12 cellular contexts compared by ENCODE assay signal in genomic region chr4:164997324-164997723, GRCh38. TPM values are rescaled to one million over a fixed set of nuclear protein-coding genes. Genes with fewer than 3 reads are reported as not detected.
DNase-seq lines count a peak whose midpoint lies in the region; ATAC-seq and TF ChIP-seq lines count a peak whose summit lies in the region.
"Had no signal": no experiment of that assay in that cellular context is flagged by ENCODE, and none has a peak within 500 bp of the region (broad histone marks: within the 10 kb centered on the region; RNA-seq: fewer than 3 reads in every experiment).

No MANE protein-coding gene starts in this region.

- peaks cover 10% of the 10 kb centered on the region for H3K27me3 ChIP-seq in endodermal cell (ENCODE audit: control insufficient read depth, insufficient read depth, low read length, poor library complexity, severe bottlenecking)
- peaks cover 19% of the 10 kb centered on the region for H3K27me3 ChIP-seq in left ventricle myocardium inferior (ENCODE audit: low read depth)

- H3K4me3 ChIP-seq in AG10803 (ENCODE audit: low read length) = no peak overlapping the region
- no peak overlapping the region for H3K4me3 ChIP-seq in endodermal cell (ENCODE audit: low read length)
- H3K4me3 ChIP-seq in left ventricle myocardium inferior = no peak overlapping the region
- H3K4me3 ChIP-seq: smooth muscle cell had no signal

- peak; percentile 38 for TF ChIP-seq CTCF in AG10803 (conservative IDR thresholded peaks at IDR 0.05; ENCODE audit: low read length)
- peak; percentile 3 for TF ChIP-seq CTCF in GM20000 (IDR thresholded peaks at IDR 0.05; ENCODE audit: extremely low read depth, missing control alignments)
- peak; percentile 42 for TF ChIP-seq CTCF in endodermal cell (conservative IDR thresholded peaks at IDR 0.05)
- TF ChIP-seq CTCF in left ventricle myocardium inferior (IDR thresholded peaks at IDR 0.05; ENCODE audit: borderline replicate concordance) = no peak

- H3K27ac Mint-ChIP-seq in endodermal cell = no peak overlapping the region
- H3K27ac Mint-ChIP-seq: activated T-cell treated with anti-CD3 and anti-CD28 coated beads, Interleukin-2, amount 50 U/mL, for 72 hours had no signal

- intact Hi-C loops in left ventricle myocardium inferior (cut with micrococcal nuclease) = no loop called here

- no peaks in the 10 kb centered on the region for H3K9me3 Mint-ChIP-seq in endodermal cell
- H3K9me3 Mint-ChIP-seq: activated T-cell treated with anti-CD3 and anti-CD28 coated beads, Interleukin-2, amount 50 U/mL, for 72 hours had no signal

- DNase-seq in AG10803 (ENCODE audit: low read depth) = no peak
- no peak for DNase-seq in GM20000 (ENCODE audit: low spot score)
- DNase-seq in NCI-H748 treated with DMSO at 0.1 percent for 48 hours (lab: John Stamatoyannopoulos, UW) = peak; percentile 11
- no peak for DNase-seq in endodermal cell
- no peak for DNase-seq in left ventricle myocardium inferior
- DNase-seq: activated T-cell treated with anti-CD3 and anti-CD28 coated beads, Interleukin-2, amount 50 U/mL, for 72 hours; Right ventricle myocardium superior had no signal

- no peaks in the 10 kb centered on the region for H3K36me3 Mint-ChIP-seq in endodermal cell (ENCODE audit: low read depth)

- WGBS in endodermal cell (ENCODE audit: insufficient coverage in 1 of 2, insufficient read length in 1 of 2), 2 experiments = 87 to 100% methylated on average over 1 to 2 of the region's 2 CpGs

- H3K4me1 ChIP-seq in endodermal cell (ENCODE audit: control insufficient read depth, insufficient read depth, low read length) = no peaks in the 10 kb centered on the region
- no peaks in the 10 kb centered on the region for H3K4me1 ChIP-seq in left ventricle myocardium inferior

- ATAC-seq in GM21367 (IDR thresholded peaks at IDR 0.05; ENCODE audit: unreplicated experiment) (no peak), HG02642 (IDR thresholded peaks at IDR 0.05; ENCODE audit: poor library complexity, unreplicated experiment) (no peak), GM19351 (IDR thresholded peaks at IDR 0.05; ENCODE audit: unreplicated experiment) (no peak)
- ATAC-seq: activated T-cell treated with anti-CD3 and anti-CD28 coated beads, Interleukin-2, amount 50 U/mL, for 72 hours had no signal

- H3K4me3 Mint-ChIP-seq in endodermal cell = no peak overlapping the region
- H3K4me3 Mint-ChIP-seq: activated T-cell treated with anti-CD3 and anti-CD28 coated beads, Interleukin-2, amount 50 U/mL, for 72 hours had no signal

- H3K27ac ChIP-seq in endodermal cell (ENCODE audit: low read depth, low read length) (no peak overlapping the region), left ventricle myocardium inferior (replicated peaks) (no peak overlapping the region)

- H3K36me3 ChIP-seq in endodermal cell (ENCODE audit: control insufficient read depth, insufficient read depth, low read length) (no peaks in the 10 kb centered on the region), left ventricle myocardium inferior (no peaks in the 10 kb centered on the region)

- H3K9ac ChIP-seq in endodermal cell (ENCODE audit: extremely low read depth, low read length, poor library complexity, severe bottlenecking) = no peak overlapping the region

- peaks cover 10% of the 10 kb centered on the region for H3K27me3 Mint-ChIP-seq in endodermal cell (ENCODE audit: insufficient read depth)

- H3K9me3 ChIP-seq in endodermal cell (ENCODE audit: control insufficient read depth, low read length) = no peaks in the 10 kb centered on the region
- no peaks in the 10 kb centered on the region for H3K9me3 ChIP-seq in left ventricle myocardium inferior (replicated peaks)

- H3K4me1 Mint-ChIP-seq in endodermal cell = peaks cover 17% of the 10 kb centered on the region

RNA-seq across cellular contexts. Expression of gene TRIM61, which starts 19.9 kb away (rescaled TPM):
- total RNA-seq in endodermal cell (1 to 10 TPM; 2.7 to 3.8 TPM), left ventricle myocardium inferior (2.3 TPM)
- 0.85 TPM for polyA plus RNA-seq in endodermal cell (2013, experiment 1 of 2)
- polyA plus RNA-seq in endodermal cell (2013, experiment 2 of 2) = 0.75 TPM
- total RNA-seq: smooth muscle cell had no signal
- polyA plus RNA-seq: smooth muscle cell had no signal

RNA-seq across cellular contexts. Expression of gene TRIM60, which starts 34.5 kb away (rescaled TPM):
- total RNA-seq in endodermal cell (not detected), left ventricle myocardium inferior (not detected)
- polyA plus RNA-seq in endodermal cell (2013, experiment 1 of 2) = not detected
- polyA plus RNA-seq in endodermal cell (2013, experiment 2 of 2) = not detected
- total RNA-seq: activated T-cell treated with anti-CD3 and anti-CD28 coated beads, Interleukin-2, amount 50 U/mL, for 72 hours; liver; Right ventricle myocardium superior; smooth muscle cell had no signal
- polyA plus RNA-seq: liver, smooth muscle cell had no signal

RNA-seq across cellular contexts. Expression of gene TRIM75, which starts 56.3 kb away (rescaled TPM):
- total RNA-seq in endodermal cell (not detected), left ventricle myocardium inferior (not detected)
- polyA plus RNA-seq in endodermal cell (2013, experiment 1 of 2) = not detected
- not detected for polyA plus RNA-seq in endodermal cell (2013, experiment 2 of 2)
- total RNA-seq: activated T-cell treated with anti-CD3 and anti-CD28 coated beads, Interleukin-2, amount 50 U/mL, for 72 hours; liver; Right ventricle myocardium superior; smooth muscle cell had no signal
- polyA plus RNA-seq: liver, smooth muscle cell had no signal
